ENCODE assay signal across 1 cellular context in the genomic region with DNA sequence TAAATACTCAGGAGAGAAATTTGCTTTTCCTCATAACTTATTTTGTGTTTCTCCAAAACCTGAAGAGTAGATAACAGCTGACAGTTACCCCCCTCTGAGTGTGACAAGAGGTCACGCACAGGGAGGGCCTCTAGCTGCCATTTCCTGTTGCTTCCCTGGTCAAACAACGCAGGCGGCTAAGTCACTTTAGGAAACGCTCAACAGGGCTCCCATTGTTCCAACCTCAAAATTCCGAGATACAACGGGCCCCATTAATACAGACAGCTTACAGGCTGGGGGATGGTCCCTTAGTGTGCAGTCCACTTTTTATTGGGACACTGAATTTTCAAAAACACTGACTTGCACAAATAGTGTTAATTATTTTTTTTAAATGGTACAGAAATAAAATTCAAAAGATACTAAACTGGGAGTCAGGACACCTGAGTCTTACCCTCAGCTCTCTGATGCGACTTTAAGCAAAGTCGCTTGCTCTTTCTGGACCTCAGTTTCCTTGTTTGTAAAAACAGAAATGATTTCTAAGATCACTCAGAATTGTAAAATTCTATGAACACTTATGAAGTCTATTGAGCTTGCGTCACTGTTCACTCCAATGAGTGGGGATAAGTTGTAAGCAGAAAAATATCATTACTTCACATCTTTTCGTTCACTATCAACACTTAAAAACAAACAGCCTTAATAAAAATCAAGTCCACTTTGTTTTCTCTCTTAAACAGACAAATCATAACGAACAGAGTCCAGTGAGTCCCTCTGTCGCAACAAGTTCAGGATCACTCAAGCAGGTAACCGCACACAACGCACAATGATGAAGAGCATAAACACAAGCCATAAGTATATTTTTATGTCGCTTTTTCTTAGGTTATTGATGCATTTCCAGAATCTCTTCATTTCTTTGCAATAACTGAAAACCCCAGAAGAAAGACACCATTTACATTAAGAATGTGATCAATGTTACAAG.
TF ChIP-seq lines count a peak whose summit lies in the region.

No MANE protein-coding gene starts in this region.

TF ChIP-seq in HepG2, 621 proteins besides CTCF, POLR2A, EP300 and RAD21 (continued from another document and continues in another):
- TF ChIP-seq, protein P1, sequence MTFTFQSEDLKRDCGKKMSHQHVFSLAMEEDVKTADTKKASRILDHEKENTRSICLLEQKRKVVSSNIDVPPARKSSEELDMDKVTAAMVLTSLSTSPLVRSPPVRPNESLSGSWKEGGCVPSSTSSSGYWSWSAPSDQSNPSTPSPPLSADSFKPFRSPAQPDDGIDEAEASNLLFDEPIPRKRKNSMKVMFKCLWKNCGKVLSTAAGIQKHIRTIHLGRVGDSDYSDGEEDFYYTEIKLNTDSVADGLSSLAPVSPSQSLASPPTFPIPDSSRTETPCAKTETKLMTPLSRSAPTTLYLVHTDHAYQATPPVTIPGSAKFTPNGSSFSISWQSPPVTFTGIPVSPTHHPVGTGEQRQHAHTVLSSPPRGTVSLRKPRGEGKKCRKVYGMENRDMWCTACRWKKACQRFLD (CRISPR knock-in tag; IDR thresholded peaks at IDR 0.05; ENCODE audit: borderline replicate concordance): no peak
- TF ChIP-seq, protein P2, sequence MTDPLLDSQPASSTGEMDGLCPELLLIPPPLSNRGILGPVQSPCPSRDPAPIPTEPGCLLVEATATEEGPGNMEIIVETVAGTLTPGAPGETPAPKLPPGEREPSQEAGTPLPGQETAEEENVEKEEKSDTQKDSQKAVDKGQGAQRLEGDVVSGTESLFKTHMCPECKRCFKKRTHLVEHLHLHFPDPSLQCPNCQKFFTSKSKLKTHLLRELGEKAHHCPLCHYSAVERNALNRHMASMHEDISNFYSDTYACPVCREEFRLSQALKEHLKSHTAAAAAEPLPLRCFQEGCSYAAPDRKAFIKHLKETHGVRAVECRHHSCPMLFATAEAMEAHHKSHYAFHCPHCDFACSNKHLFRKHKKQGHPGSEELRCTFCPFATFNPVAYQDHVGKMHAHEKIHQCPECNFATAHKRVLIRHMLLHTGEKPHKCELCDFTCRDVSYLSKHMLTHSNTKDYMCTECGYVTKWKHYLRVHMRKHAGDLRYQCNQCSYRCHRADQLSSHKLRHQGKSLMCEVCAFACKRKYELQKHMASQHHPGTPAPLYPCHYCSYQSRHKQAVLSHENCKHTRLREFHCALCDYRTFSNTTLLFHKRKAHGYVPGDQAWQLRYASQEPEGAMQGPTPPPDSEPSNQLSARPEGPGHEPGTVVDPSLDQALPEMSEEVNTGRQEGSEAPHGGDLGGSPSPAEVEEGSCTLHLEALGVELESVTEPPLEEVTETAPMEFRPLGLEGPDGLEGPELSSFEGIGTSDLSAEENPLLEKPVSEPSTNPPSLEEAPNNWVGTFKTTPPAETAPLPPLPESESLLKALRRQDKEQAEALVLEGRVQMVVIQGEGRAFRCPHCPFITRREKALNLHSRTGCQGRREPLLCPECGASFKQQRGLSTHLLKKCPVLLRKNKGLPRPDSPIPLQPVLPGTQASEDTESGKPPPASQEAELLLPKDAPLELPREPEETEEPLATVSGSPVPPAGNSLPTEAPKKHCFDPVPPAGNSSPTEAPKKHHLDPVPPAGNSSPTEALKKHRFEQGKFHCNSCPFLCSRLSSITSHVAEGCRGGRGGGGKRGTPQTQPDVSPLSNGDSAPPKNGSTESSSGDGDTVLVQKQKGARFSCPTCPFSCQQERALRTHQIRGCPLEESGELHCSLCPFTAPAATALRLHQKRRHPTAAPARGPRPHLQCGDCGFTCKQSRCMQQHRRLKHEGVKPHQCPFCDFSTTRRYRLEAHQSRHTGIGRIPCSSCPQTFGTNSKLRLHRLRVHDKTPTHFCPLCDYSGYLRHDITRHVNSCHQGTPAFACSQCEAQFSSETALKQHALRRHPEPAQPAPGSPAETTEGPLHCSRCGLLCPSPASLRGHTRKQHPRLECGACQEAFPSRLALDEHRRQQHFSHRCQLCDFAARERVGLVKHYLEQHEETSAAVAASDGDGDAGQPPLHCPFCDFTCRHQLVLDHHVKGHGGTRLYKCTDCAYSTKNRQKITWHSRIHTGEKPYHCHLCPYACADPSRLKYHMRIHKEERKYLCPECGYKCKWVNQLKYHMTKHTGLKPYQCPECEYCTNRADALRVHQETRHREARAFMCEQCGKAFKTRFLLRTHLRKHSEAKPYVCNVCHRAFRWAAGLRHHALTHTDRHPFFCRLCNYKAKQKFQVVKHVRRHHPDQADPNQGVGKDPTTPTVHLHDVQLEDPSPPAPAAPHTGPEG (CRISPR knock-in tag; IDR thresholded peaks at IDR 0.05): no peak
- TF ChIP-seq ATAD3A (CRISPR knock-in tag; IDR thresholded peaks at IDR 0.05) (no peak), KDM3A (CRISPR knock-in tag; IDR thresholded peaks at IDR 0.05; ENCODE audit: low read depth) (peak; percentile 68; the same call in 1 of the 2 replicates), GZF1 (CRISPR knock-in tag; IDR thresholded peaks at IDR 0.05) (no peak), ADNP (CRISPR knock-in tag; IDR thresholded peaks at IDR 0.05) (no peak), KDM6A (CRISPR knock-in tag; IDR thresholded peaks at IDR 0.05; ENCODE audit: low read depth) (peak; percentile 93), ATF7 (IDR thresholded peaks at IDR 0.05) (no peak), ATF7 (CRISPR knock-in tag; IDR thresholded peaks at IDR 0.05) (no peak), ZBTB21 (CRISPR knock-in tag; IDR thresholded peaks at IDR 0.05) (no peak), PRPF4 (IDR thresholded peaks at IDR 0.05; ENCODE audit: low read depth, low read length, poor library complexity, severe bottlenecking) (peak; percentile 41), BHLHE40 (IDR thresholded peaks at IDR 0.05; ENCODE audit: low read length) (no peak), SMAD9 (CRISPR knock-in tag; IDR thresholded peaks at IDR 0.05) (no peak), ZNF326 (CRISPR knock-in tag; IDR thresholded peaks at IDR 0.05; ENCODE audit: borderline replicate concordance) (no peak), ZNF780A (CRISPR knock-in tag; IDR thresholded peaks at IDR 0.05) (no peak), CENPT (CRISPR knock-in tag; IDR thresholded peaks at IDR 0.05; ENCODE audit: low read depth) (no peak)
- TF ChIP-seq, protein P3, sequence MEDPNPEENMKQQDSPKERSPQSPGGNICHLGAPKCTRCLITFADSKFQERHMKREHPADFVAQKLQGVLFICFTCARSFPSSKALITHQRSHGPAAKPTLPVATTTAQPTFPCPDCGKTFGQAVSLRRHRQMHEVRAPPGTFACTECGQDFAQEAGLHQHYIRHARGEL (CRISPR knock-in tag; IDR thresholded peaks at IDR 0.05): no peak
- TF ChIP-seq, protein P4, sequence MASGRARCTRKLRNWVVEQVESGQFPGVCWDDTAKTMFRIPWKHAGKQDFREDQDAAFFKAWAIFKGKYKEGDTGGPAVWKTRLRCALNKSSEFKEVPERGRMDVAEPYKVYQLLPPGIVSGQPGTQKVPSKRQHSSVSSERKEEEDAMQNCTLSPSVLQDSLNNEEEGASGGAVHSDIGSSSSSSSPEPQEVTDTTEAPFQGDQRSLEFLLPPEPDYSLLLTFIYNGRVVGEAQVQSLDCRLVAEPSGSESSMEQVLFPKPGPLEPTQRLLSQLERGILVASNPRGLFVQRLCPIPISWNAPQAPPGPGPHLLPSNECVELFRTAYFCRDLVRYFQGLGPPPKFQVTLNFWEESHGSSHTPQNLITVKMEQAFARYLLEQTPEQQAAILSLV (CRISPR knock-in tag; IDR thresholded peaks at IDR 0.05; ENCODE audit: borderline replicate concordance): no peak
- TF ChIP-seq, protein P5, sequence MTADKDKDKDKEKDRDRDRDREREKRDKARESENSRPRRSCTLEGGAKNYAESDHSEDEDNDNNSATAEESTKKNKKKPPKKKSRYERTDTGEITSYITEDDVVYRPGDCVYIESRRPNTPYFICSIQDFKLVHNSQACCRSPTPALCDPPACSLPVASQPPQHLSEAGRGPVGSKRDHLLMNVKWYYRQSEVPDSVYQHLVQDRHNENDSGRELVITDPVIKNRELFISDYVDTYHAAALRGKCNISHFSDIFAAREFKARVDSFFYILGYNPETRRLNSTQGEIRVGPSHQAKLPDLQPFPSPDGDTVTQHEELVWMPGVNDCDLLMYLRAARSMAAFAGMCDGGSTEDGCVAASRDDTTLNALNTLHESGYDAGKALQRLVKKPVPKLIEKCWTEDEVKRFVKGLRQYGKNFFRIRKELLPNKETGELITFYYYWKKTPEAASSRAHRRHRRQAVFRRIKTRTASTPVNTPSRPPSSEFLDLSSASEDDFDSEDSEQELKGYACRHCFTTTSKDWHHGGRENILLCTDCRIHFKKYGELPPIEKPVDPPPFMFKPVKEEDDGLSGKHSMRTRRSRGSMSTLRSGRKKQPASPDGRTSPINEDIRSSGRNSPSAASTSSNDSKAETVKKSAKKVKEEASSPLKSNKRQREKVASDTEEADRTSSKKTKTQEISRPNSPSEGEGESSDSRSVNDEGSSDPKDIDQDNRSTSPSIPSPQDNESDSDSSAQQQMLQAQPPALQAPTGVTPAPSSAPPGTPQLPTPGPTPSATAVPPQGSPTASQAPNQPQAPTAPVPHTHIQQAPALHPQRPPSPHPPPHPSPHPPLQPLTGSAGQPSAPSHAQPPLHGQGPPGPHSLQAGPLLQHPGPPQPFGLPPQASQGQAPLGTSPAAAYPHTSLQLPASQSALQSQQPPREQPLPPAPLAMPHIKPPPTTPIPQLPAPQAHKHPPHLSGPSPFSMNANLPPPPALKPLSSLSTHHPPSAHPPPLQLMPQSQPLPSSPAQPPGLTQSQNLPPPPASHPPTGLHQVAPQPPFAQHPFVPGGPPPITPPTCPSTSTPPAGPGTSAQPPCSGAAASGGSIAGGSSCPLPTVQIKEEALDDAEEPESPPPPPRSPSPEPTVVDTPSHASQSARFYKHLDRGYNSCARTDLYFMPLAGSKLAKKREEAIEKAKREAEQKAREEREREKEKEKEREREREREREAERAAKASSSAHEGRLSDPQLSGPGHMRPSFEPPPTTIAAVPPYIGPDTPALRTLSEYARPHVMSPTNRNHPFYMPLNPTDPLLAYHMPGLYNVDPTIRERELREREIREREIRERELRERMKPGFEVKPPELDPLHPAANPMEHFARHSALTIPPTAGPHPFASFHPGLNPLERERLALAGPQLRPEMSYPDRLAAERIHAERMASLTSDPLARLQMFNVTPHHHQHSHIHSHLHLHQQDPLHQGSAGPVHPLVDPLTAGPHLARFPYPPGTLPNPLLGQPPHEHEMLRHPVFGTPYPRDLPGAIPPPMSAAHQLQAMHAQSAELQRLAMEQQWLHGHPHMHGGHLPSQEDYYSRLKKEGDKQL (CRISPR knock-in tag; IDR thresholded peaks at IDR 0.05; ENCODE audit: low read depth): peak; percentile 73
- TF ChIP-seq, protein P6, sequence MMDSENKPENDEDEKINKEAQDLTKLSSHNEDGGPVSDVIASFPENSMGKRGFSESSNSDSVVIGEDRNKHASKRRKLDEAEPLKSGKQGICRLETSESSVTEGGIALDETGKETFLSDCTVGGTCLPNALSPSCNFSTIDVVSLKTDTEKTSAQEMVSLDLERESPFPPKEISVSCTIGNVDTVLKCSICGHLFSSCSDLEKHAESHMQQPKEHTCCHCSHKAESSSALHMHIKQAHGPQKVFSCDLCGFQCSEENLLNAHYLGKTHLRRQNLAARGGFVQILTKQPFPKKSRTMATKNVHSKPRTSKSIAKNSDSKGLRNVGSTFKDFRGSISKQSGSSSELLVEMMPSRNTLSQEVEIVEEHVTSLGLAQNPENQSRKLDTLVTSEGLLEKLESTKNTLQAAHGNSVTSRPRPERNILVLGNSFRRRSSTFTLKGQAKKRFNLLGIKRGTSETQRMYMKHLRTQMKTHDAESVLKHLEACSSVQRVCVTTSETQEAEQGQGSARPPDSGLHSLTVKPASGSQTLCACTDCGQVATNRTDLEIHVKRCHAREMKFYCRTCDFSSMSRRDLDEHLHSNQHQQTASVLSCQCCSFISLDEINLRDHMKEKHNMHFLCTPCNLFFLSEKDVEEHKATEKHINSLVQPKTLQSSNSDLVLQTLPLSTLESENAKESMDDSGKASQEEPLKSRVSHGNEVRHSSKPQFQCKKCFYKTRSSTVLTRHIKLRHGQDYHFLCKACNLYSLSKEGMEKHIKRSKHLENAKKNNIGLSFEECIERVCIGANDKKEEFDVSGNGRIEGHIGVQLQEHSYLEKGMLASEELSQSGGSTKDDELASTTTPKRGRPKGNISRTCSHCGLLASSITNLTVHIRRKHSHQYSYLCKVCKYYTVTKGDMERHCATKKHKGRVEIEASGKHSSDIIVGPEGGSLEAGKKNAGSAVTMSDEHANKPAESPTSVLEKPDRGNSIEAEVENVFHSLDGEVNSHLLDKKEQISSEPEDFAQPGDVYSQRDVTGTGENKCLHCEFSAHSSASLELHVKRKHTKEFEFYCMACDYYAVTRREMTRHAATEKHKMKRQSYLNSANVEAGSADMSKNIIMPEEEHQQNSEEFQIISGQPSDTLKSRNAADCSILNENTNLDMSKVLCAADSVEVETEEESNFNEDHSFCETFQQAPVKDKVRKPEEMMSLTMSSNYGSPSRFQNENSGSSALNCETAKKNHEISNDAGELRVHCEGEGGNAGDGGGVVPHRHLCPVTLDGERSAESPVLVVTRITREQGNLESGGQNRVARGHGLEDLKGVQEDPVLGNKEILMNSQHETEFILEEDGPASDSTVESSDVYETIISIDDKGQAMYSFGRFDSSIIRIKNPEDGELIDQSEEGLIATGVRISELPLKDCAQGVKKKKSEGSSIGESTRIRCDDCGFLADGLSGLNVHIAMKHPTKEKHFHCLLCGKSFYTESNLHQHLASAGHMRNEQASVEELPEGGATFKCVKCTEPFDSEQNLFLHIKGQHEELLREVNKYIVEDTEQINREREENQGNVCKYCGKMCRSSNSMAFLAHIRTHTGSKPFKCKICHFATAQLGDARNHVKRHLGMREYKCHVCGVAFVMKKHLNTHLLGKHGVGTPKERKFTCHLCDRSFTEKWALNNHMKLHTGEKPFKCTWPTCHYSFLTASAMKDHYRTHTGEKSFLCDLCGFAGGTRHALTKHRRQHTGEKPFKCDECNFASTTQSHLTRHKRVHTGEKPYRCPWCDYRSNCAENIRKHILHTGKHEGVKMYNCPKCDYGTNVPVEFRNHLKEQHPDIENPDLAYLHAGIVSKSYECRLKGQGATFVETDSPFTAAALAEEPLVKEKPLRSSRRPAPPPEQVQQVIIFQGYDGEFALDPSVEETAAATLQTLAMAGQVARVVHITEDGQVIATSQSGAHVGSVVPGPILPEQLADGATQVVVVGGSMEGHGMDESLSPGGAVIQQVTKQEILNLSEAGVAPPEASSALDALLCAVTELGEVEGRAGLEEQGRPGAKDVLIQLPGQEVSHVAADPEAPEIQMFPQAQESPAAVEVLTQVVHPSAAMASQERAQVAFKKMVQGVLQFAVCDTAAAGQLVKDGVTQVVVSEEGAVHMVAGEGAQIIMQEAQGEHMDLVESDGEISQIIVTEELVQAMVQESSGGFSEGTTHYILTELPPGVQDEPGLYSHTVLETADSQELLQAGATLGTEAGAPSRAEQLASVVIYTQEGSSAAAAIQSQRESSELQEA (CRISPR knock-in tag; IDR thresholded peaks at IDR 0.05; ENCODE audit: not compliant biosample characterization): no peak
- TF ChIP-seq, protein P7, sequence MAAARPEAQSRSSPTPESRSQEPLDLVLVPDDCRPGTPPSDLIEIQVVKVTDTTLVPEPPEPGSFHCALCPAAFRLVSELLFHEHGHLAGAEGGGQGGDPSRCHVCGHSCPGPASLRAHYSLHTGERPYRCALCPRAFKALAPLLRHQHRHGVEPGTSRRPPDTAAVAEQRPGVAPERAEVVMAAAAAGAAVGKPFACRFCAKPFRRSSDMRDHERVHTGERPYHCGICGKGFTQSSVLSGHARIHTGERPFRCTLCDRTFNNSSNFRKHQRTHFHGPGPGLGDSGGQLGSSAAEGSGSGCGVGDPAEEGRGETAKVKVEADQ (CRISPR knock-in tag; IDR thresholded peaks at IDR 0.05; ENCODE audit: borderline replicate concordance): no peak
- TF ChIP-seq, protein P8, sequence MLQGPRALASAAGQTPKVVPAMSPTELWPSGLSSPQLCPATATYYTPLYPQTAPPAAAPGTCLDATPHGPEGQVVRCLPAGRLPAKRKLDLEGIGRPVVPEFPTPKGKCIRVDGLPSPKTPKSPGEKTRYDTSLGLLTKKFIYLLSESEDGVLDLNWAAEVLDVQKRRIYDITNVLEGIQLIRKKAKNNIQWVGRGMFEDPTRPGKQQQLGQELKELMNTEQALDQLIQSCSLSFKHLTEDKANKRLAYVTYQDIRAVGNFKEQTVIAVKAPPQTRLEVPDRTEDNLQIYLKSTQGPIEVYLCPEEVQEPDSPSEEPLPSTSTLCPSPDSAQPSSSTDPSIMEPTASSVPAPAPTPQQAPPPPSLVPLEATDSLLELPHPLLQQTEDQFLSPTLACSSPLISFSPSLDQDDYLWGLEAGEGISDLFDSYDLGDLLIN (CRISPR knock-in tag; IDR thresholded peaks at IDR 0.05; ENCODE audit: borderline replicate concordance): no peak
